1 cellular context compared by ENCODE assay signal in genomic region chr18:37481058-37481457, GRCh38.
TF ChIP-seq lines count a peak whose summit lies in the region.

No MANE protein-coding gene starts in this region.

TF ChIP-seq in H1, 55 proteins besides CTCF, POLR2A, EP300 and RAD21 (continued from another document):
- TF ChIP-seq CHD7 (IDR thresholded peaks at IDR 0.05; ENCODE audit: insufficient replicate concordance, low read length) = no peak
TF ChIP-seq in H1: peak in this region for 0.
